In the genomic region with DNA sequence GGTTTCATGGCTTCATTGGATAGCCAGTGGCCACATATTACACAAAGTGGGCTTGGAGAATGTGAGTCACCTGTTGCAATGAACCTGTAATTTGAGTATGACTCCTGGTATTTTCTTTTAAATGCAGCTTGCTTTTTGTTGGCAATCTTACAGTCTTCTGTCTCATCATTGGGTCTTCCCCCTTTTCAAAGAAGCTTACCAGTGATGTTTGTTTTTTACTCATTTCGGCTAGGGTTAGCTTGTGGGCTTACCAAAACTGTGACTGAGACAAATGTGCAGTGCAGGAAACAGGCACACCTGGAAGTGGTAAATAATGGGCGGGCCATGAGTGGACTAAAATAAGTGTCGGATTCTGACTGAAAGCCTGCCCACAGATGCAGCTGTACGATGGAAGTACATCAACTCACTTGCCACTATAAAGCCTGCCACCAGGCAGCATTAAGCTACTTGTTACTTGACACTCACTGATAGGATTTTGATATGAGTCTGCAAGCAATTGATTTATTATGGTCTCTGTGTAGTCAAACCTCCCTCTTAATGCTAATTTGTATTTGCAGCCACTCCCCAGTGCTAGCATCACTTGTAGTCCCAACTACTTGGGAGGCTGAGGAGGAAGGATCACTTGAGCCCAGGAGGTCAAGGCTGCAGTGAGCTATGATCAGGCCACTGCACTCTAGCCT, we compare ENCODE assay signal across 8 cellular contexts. TPM values are rescaled to one million over a fixed set of nuclear protein-coding genes. Genes with fewer than 3 reads are reported as not detected.
DNase-seq lines count a peak whose midpoint lies in the region; ATAC-seq and TF ChIP-seq lines count a peak whose summit lies in the region.

No MANE protein-coding gene starts in this region.

- POLR2A ChIA-PET in HEK293 (lab: Yijun Ruan, JAX), result no interaction called here

- CTCF ChIA-PET in HEK293 (lab: Yijun Ruan, JAX), result interaction anchor here (0.7 to 1.5 kb wide), 6 partner anchors 8 to 40 kb away, joined by 3 to 6 read pairs (median 3); no protein-coding TSS in a partner anchor

- ATAC-seq in GM18508 (IDR thresholded peaks at IDR 0.05; ENCODE audit: insufficient read depth, unreplicated experiment) (peak; percentile 80), SK-N-SH treated with all-trans-retinoic acid at 6 μM for 48 hours (no peak)

- in situ Hi-C loops in astrocyte of the spinal cord (cut with HindIII; ENCODE audit: low sequenced_read_pairs), result no loop called here

- H3K4me1 ChIP-seq in HEK293 (ENCODE audit: control insufficient read depth, insufficient read depth, low read length), result peaks cover 32% of the 10 kb centered on the region
- peaks cover 0 to 15% of the 10 kb centered on the region in 2 donors for H3K4me1 ChIP-seq in right atrium auricular region

- H3K27me3 ChIP-seq in right atrium auricular region, result no peaks in the 10 kb centered on the region

- H3K4me3 ChIP-seq in HEK293 (ENCODE audit: low read depth, low read length) (no peak overlapping the region), astrocyte of the spinal cord (ENCODE audit: low read depth, low read length) (no peak overlapping the region), right atrium auricular region (no peak overlapping the region)

- H3K27ac ChIP-seq in HEK293 (ENCODE audit: extremely low read depth, low read depth, low read length) (0 out of 2 replicates have a peak overlapping the region, but pooled peaks have one; percentile 2), right atrium auricular region (no peak overlapping the region)

- no peaks in the 10 kb centered on the region for H3K9me3 ChIP-seq in HEK293 (ENCODE audit: control insufficient read depth, insufficient read depth, low read depth, low read length)
- H3K9me3 ChIP-seq in right atrium auricular region, result no peaks in the 10 kb centered on the region

- TF ChIP-seq CTCF in HEK293 (tag by site-specific recombination; IDR thresholded peaks at IDR 0.05), result no peak
- TF ChIP-seq CTCF in astrocyte of the spinal cord (IDR thresholded peaks at IDR 0.05; ENCODE audit: low read depth, low read length), result no peak
- no peak for TF ChIP-seq CTCF in right atrium auricular region (IDR thresholded peaks at IDR 0.05)

- DNase-seq in NCI-H2196 treated with DMSO at 0.1 percent for 48 hours (lab: John Stamatoyannopoulos, UW; ENCODE audit: unreplicated experiment) (peak; percentile 18), astrocyte of the spinal cord (ENCODE audit: low read depth, low spot score) (peak; percentile 53), NAMALWA (ENCODE audit: low spot score) (no peak), NCI-H2227 (lab: John Stamatoyannopoulos, UW; ENCODE audit: unreplicated experiment) (no peak), right atrium auricular region (ENCODE audit: low spot score) (no peak)

- H3K36me3 ChIP-seq in HEK293 (ENCODE audit: control insufficient read depth in 2 of 2, insufficient read depth in 1 of 2, low read length in 2 of 2) (no peaks in the 10 kb centered on the region), right atrium auricular region (no peaks in the 10 kb centered on the region)

TF ChIP-seq in HEK293, 187 proteins besides CTCF, POLR2A, EP300 and RAD21 (continues in another document):
- 0 out of 2 replicates have a peak, but pooled peaks have one; percentile 48 for TF ChIP-seq KLF10 (tag by site-specific recombination; IDR thresholded peaks at IDR 0.05)
- TF ChIP-seq ZNF510 (tag by site-specific recombination; IDR thresholded peaks at IDR 0.05; ENCODE audit: insufficient replicate concordance), result peak; percentile 71
- peak; percentile 74 for TF ChIP-seq GLIS1 (tag by site-specific recombination; IDR thresholded peaks at IDR 0.05)
- 0 out of 2 replicates have a peak, but pooled peaks have one; percentile 12 for TF ChIP-seq ZNF184 (tag by site-specific recombination; IDR thresholded peaks at IDR 0.05)
- peak; percentile 17; the same call in 1 of the 2 replicates for TF ChIP-seq KLF7 (tag by site-specific recombination; IDR thresholded peaks at IDR 0.05; ENCODE audit: borderline replicate concordance)
- 0 out of 2 replicates have a peak, but pooled peaks have one; percentile 25 for TF ChIP-seq ZNF335 (tag by site-specific recombination; conservative IDR thresholded peaks at IDR 0.05)
- TF ChIP-seq ZNF843 (tag by site-specific recombination; IDR thresholded peaks at IDR 0.05), result peak; percentile 65; the same call in 1 of the 2 replicates
- TF ChIP-seq ZNF221 (tag by site-specific recombination; IDR thresholded peaks at IDR 0.05; ENCODE audit: borderline replicate concordance), result no peak
- no peak for TF ChIP-seq ZNF23 (tag by site-specific recombination; IDR thresholded peaks at IDR 0.05; ENCODE audit: borderline replicate concordance)
- no peak for TF ChIP-seq ZNF223 (tag by site-specific recombination; IDR thresholded peaks at IDR 0.05)
- TF ChIP-seq ZNF776 (tag by site-specific recombination; IDR thresholded peaks at IDR 0.05; ENCODE audit: borderline replicate concordance), result no peak
- no peak for TF ChIP-seq ZBTB1 (tag by site-specific recombination; IDR thresholded peaks at IDR 0.05)
- TF ChIP-seq ZEB2 (tag by site-specific recombination; IDR thresholded peaks at IDR 0.05), result 0 out of 2 replicates have a peak, but pooled peaks have one; percentile 46

TF ChIP-seq in SK-N-SH treated with all-trans-retinoic acid at 6 μM for 48 hours, 23 proteins besides CTCF, POLR2A, EP300 and RAD21:
- TF ChIP-seq RARB (CRISPR knock-in tag; IDR thresholded peaks at IDR 0.05), result no peak
- TF ChIP-seq BACH2 (CRISPR knock-in tag; IDR thresholded peaks at IDR 0.05; ENCODE audit: borderline replicate concordance), result no peak
- no peak for TF ChIP-seq CSRNP3 (CRISPR knock-in tag; IDR thresholded peaks at IDR 0.05)
- TF ChIP-seq ESRRG (CRISPR knock-in tag; IDR thresholded peaks at IDR 0.05), result no peak
- no peak for TF ChIP-seq ZC3H10 (CRISPR knock-in tag; IDR thresholded peaks at IDR 0.05)
- no peak for TF ChIP-seq ZFP3 (CRISPR knock-in tag; IDR thresholded peaks at IDR 0.05)
- no peak for TF ChIP-seq CREB5 (CRISPR knock-in tag; IDR thresholded peaks at IDR 0.05; ENCODE audit: low read depth)

RNA-seq across cellular contexts. Expression of gene HHAT, which starts 4.2 kb away (rescaled TPM):
- 1 to 10 TPM; 1.6 to 2.0 TPM for total RNA-seq in right atrium auricular region

Comparison
In these comparisons a context has a peak if more than half of its experiments do, and no peak if none do; other contexts are left out.
1. DNase-seq: peak in NCI-H2196 treated with DMSO at 0.1 percent for 48 hours (single experiment) and astrocyte of the spinal cord (single experiment); none in NAMALWA (single experiment), NCI-H2227 (single experiment) and right atrium auricular region (single experiment).